In genomic region chr12:55996715-55997534, GRCh38 we compare ENCODE assay signal across 8 cellular contexts. TPM values are rescaled to one million over a fixed set of nuclear protein-coding genes. Genes with fewer than 3 reads are reported as not detected.
DNase-seq lines count a peak whose midpoint lies in the region; ATAC-seq, FAIRE-seq and TF ChIP-seq lines count a peak whose summit lies in the region.

Gene SUOX (plus strand): TSS chr12:55997276. CDS start chr12:56002222, 4,946 bp downstream.

- H3K27me3 ChIP-seq in BJ (ENCODE audit: control insufficient read depth, insufficient read depth, low read length) (no peaks in the 10 kb centered on the region), lower lobe of right lung (ENCODE audit: low read depth) (no peaks in the 10 kb centered on the region), stomach (no peaks in the 10 kb centered on the region)

- H3K9me3 ChIP-seq in lower lobe of right lung (no peaks in the 10 kb centered on the region), stomach (no peaks in the 10 kb centered on the region)

- TF ChIP-seq CTCF in BJ (IDR thresholded peaks at IDR 0.05; ENCODE audit: insufficient read depth, low read depth, low read length) (no peak), lower lobe of right lung (IDR thresholded peaks at IDR 0.05) (no peak), stomach (IDR thresholded peaks at IDR 0.05) (no peak)

- H3K4me3 ChIP-seq in BJ (ENCODE audit: low read depth, low read length) (peak within 1 kb of the TSS; percentile 72), lower lobe of right lung (peak within 1 kb of the TSS; percentile 79), stomach (peak within 1 kb of the TSS; percentile 59 to 68 (median 63))

- H3K4me1 ChIP-seq in lower lobe of right lung (peaks cover 15% of the 10 kb centered on the region), stomach (peaks cover 7 to 46% (median 38%) of the 10 kb centered on the region in 4 donors)

- intact Hi-C loops in lower lobe of right lung (cut with DNase I) (no loop called here), stomach (cut with DNase I; ENCODE audit: low total_unique reads) (no loop called here)

- DNase-seq in BJ (ENCODE audit: low read depth): peak; percentile 89
- DNase-seq in NCI-H187 treated with DMSO at 0.1 percent for 48 hours (lab: John Stamatoyannopoulos, UW): peak; percentile 87
- DNase-seq in lower lobe of right lung: peak; percentile 98
- peak; percentile 97 for DNase-seq in stomach

- in situ Hi-C loops in endometrial microvascular endothelial cells (cut with HindIII; ENCODE audit: inconsistent ontology term, low pct_unique_long_range_greater_than_20kb, low sequenced_read_pairs): no loop called here

- TF ChIP-seq EP300 in stomach (IDR thresholded peaks at IDR 0.05): no peak

- POLR2A ChIA-PET in BJ (lab: Charles Lee): interaction anchor here (0.6 to 1.0 kb wide), 4 partner anchors 10 to 121 kb away, joined by 3 to 13 read pairs (median 3); partner anchors contain the start of gene ZC3H10

- 1 to 6% (median 2%) methylated on average over 23 to 27 of the region's 27 CpGs for WGBS in stomach, 5 donors

- TF ChIP-seq POLR2A in GM18526 (IDR thresholded peaks at IDR 0.05; ENCODE audit: extremely low read depth, insufficient read length) (peak; percentile 51), stomach (IDR thresholded peaks at IDR 0.05) (no peak)

- H3K27ac ChIP-seq in lower lobe of right lung (peak within 1 kb of the TSS; percentile 77), stomach (peak within 1 kb of the TSS; percentile 82 to 88 (median 86))

- peak; percentile 94 for FAIRE-seq in TTC549 (lab: Jason Lieb, UNC)

- ATAC-seq in HG02973 (IDR thresholded peaks at IDR 0.05; ENCODE audit: unreplicated experiment) (peak; percentile 98), lower lobe of right lung (peak; percentile 99 to 100)

- CTCF ChIA-PET in BJ (lab: Yijun Ruan, JAX): interaction anchor here (0.6 to 6.9 kb wide), 25 partner anchors 9 to 810 kb away, joined by 3 to 86 read pairs (median 4); partner anchors contain the start of genes IKZF4, MMP19 and PA2G4

- peaks cover 14% of the 10 kb centered on the region for H3K36me3 ChIP-seq in BJ (ENCODE audit: control insufficient read depth, insufficient read depth, low read length)
- peaks cover 30% of the 10 kb centered on the region for H3K36me3 ChIP-seq in lower lobe of right lung
- H3K36me3 ChIP-seq in stomach: peaks cover 26 to 54% (median 44%) of the 10 kb centered on the region in 4 donors

RNA-seq across cellular contexts. Expression of gene SUOX, which starts in this region (rescaled TPM):
- 14.4 and 22.3 TPM in 2 replicates for polyA plus RNA-seq in BJ (2011; rRNA removed)
- 14.1 and 21.2 TPM in 2 replicates for polyA minus RNA-seq in BJ (2011; rRNA and poly(A)+ RNA removed)
- 22.4 TPM for total RNA-seq in endometrial microvascular endothelial cells (ENCODE audit: inconsistent ontology term)
- 23.3 TPM for total RNA-seq in lower lobe of right lung
- total RNA-seq in stomach: 10 to 100 TPM in 2 of 5 donors, 1 to 10 TPM in 3; 9.0 to 67.7 (median 10.0) TPM
- 10 to 100 TPM in 2 of 3 donors, 1 to 10 TPM in 1; 8.4 to 14.3 (median 11.8) TPM for polyA plus RNA-seq in stomach

Comparison
In these comparisons a context has a peak if more than half of its experiments do, and no peak if none do; other contexts are left out.
1. Peak in every context shown above with its lines: DNase-seq, ATAC-seq, H3K4me3 ChIP-seq and H3K27ac ChIP-seq.